In genomic region chr7:55868989-55869388, GRCh38 we compare ENCODE assay signal across 7 cellular contexts. TPM values are rescaled to one million over a fixed set of nuclear protein-coding genes. Genes with fewer than 3 reads are reported as not detected.
"Had no signal": no experiment of that assay in that cellular context is flagged by ENCODE, and none has a peak within 500 bp of the region (broad histone marks: within the 10 kb centered on the region; RNA-seq: fewer than 3 reads in every experiment).

No MANE protein-coding gene starts in this region.

RNA-seq across cellular contexts. Expression of gene SEPTIN14, which starts 6.4 kb away (rescaled TPM):
- total RNA-seq: GM23248, GM23338, H1, H4, H7, H9, HFFc6 had no signal
- polyA plus RNA-seq: GM23248, GM23338, H1 had no signal
